Comparison of ENCODE assay signal across 14 cellular contexts in genomic region chr14:74852922-74853530, GRCh38. TPM values are rescaled to one million over a fixed set of nuclear protein-coding genes. Genes with fewer than 3 reads are reported as not detected.
DNase-seq lines count a peak whose midpoint lies in the region; ATAC-seq, FAIRE-seq and TF ChIP-seq lines count a peak whose summit lies in the region.
"Had no signal": no experiment of that assay in that cellular context is flagged by ENCODE, and none has a peak within 500 bp of the region (broad histone marks: within the 10 kb centered on the region; RNA-seq: fewer than 3 reads in every experiment).

No MANE protein-coding gene starts in this region.

- peak; percentile 82 for DNase-seq in EH (ENCODE audit: low read depth)
- DNase-seq in SK-N-MC (ENCODE audit: low read depth, low spot score) = peak; percentile 50
- peak; percentile 89 for DNase-seq in fibroblast of mammary gland (ENCODE audit: low read depth)
- DNase-seq in pancreas = no peak
- DNase-seq in GF-D8 (lab: John Stamatoyannopoulos, UW) = no peak
- DNase-seq in putamen (ENCODE audit: low spot score) = no peak
- no peak for DNase-seq in NCI-H82 (lab: John Stamatoyannopoulos, UW)
- DNase-seq in chondrocyte (ENCODE audit: low spot score) = no peak
- DNase-seq: activated CD4-positive, CD25-positive, alpha-beta regulatory T cell treated with anti-CD3 and anti-CD28 coated beads, Interleukin-2, amount 50 U/mL, for 72 hours; activated naive CD4-positive, alpha-beta T cell treated with anti-CD3 and anti-CD28 coated beads, Interleukin-2, amount 10 ng/mL, durations not matched to agents 7 days and 5 days; Calu3; NCI-H1930; retina had no signal

- H3K27ac Mint-ChIP-seq in chondrocyte (ENCODE audit: unreplicated experiment) = no peak overlapping the region
- H3K27ac Mint-ChIP-seq: activated naive CD4-positive, alpha-beta T cell treated with anti-CD3 and anti-CD28 coated beads, Interleukin-2, amount 10 ng/mL, durations not matched to agents 7 days and 5 days had no signal

- no peak overlapping the region for H3K4me3 Mint-ChIP-seq in chondrocyte (ENCODE audit: unreplicated experiment)
- H3K4me3 Mint-ChIP-seq: activated naive CD4-positive, alpha-beta T cell treated with anti-CD3 and anti-CD28 coated beads, Interleukin-2, amount 10 ng/mL, durations not matched to agents 7 days and 5 days had no signal

- 37 to 53% methylated on average over 2 of the region's 2 CpGs for WGBS in pancreas, 2 donors

- H3K4me1 ChIP-seq in pancreas = no peaks in the 10 kb centered on the region

- H3K9ac ChIP-seq in SK-N-MC (ENCODE audit: insufficient read length) = peak overlapping the region; percentile 60

- H3K4me3 ChIP-seq in SK-N-MC = peak overlapping the region; percentile 57
- H3K4me3 ChIP-seq in fibroblast of mammary gland (ENCODE audit: control insufficient read depth, low read depth, low read length) = no peak overlapping the region
- H3K4me3 ChIP-seq in pancreas = no peak overlapping the region

- H3K9me3 ChIP-seq in SK-N-MC (ENCODE audit: low read depth, low read length) (no peaks in the 10 kb centered on the region), pancreas (no peaks in the 10 kb centered on the region)

- FAIRE-seq in pancreas (lab: Jason Lieb, UNC) = no peak

- TF ChIP-seq CTCF in fibroblast of mammary gland (conservative IDR thresholded peaks at IDR 0.05; ENCODE audit: control insufficient read depth, insufficient read depth, low read depth, low read length) (no peak), pancreas (IDR thresholded peaks at IDR 0.05) (no peak), chondrocyte (IDR thresholded peaks at IDR 0.05) (no peak)

- no peaks in the 10 kb centered on the region for H3K27me3 Mint-ChIP-seq in chondrocyte (ENCODE audit: low read depth)
- H3K27me3 Mint-ChIP-seq: activated naive CD4-positive, alpha-beta T cell treated with anti-CD3 and anti-CD28 coated beads, Interleukin-2, amount 10 ng/mL, durations not matched to agents 7 days and 5 days had no signal

- intact Hi-C loops in pancreas (cut with DNase I) = no loop called here

- H3K36me3 ChIP-seq in SK-N-MC (ENCODE audit: insufficient read depth, low read length) (no peaks in the 10 kb centered on the region), pancreas (no peaks in the 10 kb centered on the region)

- peaks cover 13% of the 10 kb centered on the region for H3K4me1 Mint-ChIP-seq in chondrocyte (ENCODE audit: low read depth)

- H3K36me3 Mint-ChIP-seq in chondrocyte (ENCODE audit: low read depth) = no peaks in the 10 kb centered on the region

- H3K27ac ChIP-seq in SK-N-MC (peak overlapping the region; percentile 91), pancreas (peak overlapping the region in 2 of 4 donors; percentile 12 to 45)
- H3K27ac ChIP-seq: RWPE1 had no signal

- no peaks in the 10 kb centered on the region for H3K27me3 ChIP-seq in pancreas

- no peaks in the 10 kb centered on the region for H3K9me3 Mint-ChIP-seq in chondrocyte (ENCODE audit: low read depth)
- H3K9me3 Mint-ChIP-seq: activated naive CD4-positive, alpha-beta T cell treated with anti-CD3 and anti-CD28 coated beads, Interleukin-2, amount 10 ng/mL, durations not matched to agents 7 days and 5 days had no signal

- peak; percentile 22 to 81 (median 68) for ATAC-seq in pancreas

RNA-seq across cellular contexts. Expression of gene PROX2, which starts 22.9 kb away (rescaled TPM):
- total RNA-seq in pancreas (not detected), chondrocyte (not detected in 3 replicates)
- polyA plus RNA-seq in pancreas = not detected
- total RNA-seq: Calu3 had no signal

RNA-seq across cellular contexts. Expression of gene DLST, which starts 28.7 kb away (rescaled TPM):
- total RNA-seq in pancreas (10 to 100 TPM; 33.5 to 46.0 (median 39.3) TPM), chondrocyte (70.4 to 78.0 TPM (median 74.5 TPM) in 3 replicates)
- 10 to 100 TPM; 22.8 to 40.4 TPM for polyA plus RNA-seq in pancreas

Comparison
In these comparisons a context has a peak if more than half of its experiments do, and no peak if none do; other contexts are left out.
1. DNase-seq: peak in EH (single experiment), SK-N-MC (single experiment) and fibroblast of mammary gland (single experiment); none in pancreas (0 of 6), GF-D8 (single experiment), putamen (single experiment), NCI-H82 (single experiment) and chondrocyte (single experiment).